7 cellular contexts compared by ENCODE assay signal in the genomic region with DNA sequence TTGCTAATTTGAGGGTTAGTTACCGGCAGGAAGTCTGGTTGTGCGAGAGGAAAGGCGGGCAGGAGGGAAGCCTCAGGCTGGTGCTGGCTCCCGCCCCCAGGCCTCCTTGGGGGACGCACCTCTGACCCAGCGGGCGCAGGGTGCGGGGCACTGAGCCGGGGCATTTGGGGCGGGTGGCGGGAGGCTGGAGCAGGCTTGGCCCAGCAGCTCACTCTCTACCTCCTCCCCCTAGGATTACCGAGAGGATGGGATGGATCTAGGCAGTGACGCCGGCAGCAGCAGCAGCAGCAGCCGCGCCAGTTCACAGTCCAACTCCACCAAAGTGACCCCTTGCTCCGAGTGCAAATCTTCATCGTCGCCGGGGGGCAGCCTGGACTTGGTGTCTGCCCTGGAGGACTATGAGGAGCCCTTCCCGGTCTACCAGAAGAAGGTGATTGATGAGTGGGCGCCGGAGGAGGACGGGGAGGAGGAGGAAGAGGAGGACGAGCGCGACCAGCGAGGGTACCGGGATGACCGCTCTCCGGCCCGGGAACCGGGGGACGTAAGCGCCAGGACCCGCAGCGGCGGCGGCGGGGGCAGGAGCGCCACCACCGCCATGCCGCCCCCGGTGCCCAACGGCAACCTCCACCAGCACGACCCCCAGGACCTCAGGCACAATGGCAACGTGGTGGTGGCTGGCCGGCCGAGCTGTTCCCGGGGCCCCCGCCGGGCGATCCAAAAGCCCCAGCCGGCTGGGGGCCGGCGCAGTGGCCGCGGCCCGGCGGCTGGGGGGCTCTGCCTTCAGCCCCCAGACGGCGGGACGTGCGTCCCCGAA.
DNase-seq lines count a peak whose midpoint lies in the region; ATAC-seq and TF ChIP-seq lines count a peak whose summit lies in the region.

No MANE protein-coding gene starts in this region.

- no peak for TF ChIP-seq CTCF in GM10248 (IDR thresholded peaks at IDR 0.05; ENCODE audit: control extremely low read depth, extremely low read depth, low read depth, missing control alignments)
- TF ChIP-seq CTCF in HFF-Myc (IDR thresholded peaks at IDR 0.05; ENCODE audit: low read depth, low read length, missing control alignments): no peak
- TF ChIP-seq CTCF in colonic mucosa (IDR thresholded peaks at IDR 0.05): no peak

- peak; percentile 31 for ATAC-seq in stimulated activated effector memory CD8-positive, alpha-beta T cell treated with anti-CD3 and anti-CD28 coated beads, Interleukin-12 subunit alpha, Interleukin-12 subunit beta, amount 100 ng/mL, for 72 hours

- peaks cover 17% of the 10 kb centered on the region for H3K4me1 Mint-ChIP-seq in stimulated activated effector memory CD8-positive, alpha-beta T cell treated with anti-CD3 and anti-CD28 coated beads, Interleukin-12 subunit alpha, Interleukin-12 subunit beta, amount 100 ng/mL, for 72 hours

- no peaks in the 10 kb centered on the region for H3K9me3 ChIP-seq in colonic mucosa

- peak overlapping the region; percentile 72 to 88 for H3K9ac ChIP-seq in colonic mucosa (ENCODE audit: low read depth in 2 of 2, low read length in 2 of 2)

- no peaks in the 10 kb centered on the region for H3K36me3 Mint-ChIP-seq in stimulated activated effector memory CD8-positive, alpha-beta T cell treated with anti-CD3 and anti-CD28 coated beads, Interleukin-12 subunit alpha, Interleukin-12 subunit beta, amount 100 ng/mL, for 72 hours

- DNase-seq in GM10248 (ENCODE audit: extremely low spot score): peak; percentile 40
- no peak for DNase-seq in HFF-Myc (ENCODE audit: extremely low read depth, low read depth)
- peak; percentile 81 for DNase-seq in RPMI7951 (ENCODE audit: low read depth)
- peak; percentile 55 for DNase-seq in colonic mucosa
- peak; percentile 88 for DNase-seq in kidney glomerular epithelial cell (lab: John Stamatoyannopoulos, UW)
- no peak for DNase-seq in stimulated activated effector memory CD8-positive, alpha-beta T cell treated with anti-CD3 and anti-CD28 coated beads, Interleukin-12 subunit alpha, Interleukin-12 subunit beta, amount 100 ng/mL, for 72 hours (ENCODE audit: low spot score in 2 of 2)
- no peak for DNase-seq in NCI-H187 (lab: John Stamatoyannopoulos, UW)

- peak overlapping the region; percentile 65 for H3K4me3 Mint-ChIP-seq in stimulated activated effector memory CD8-positive, alpha-beta T cell treated with anti-CD3 and anti-CD28 coated beads, Interleukin-12 subunit alpha, Interleukin-12 subunit beta, amount 100 ng/mL, for 72 hours

- no peaks in the 10 kb centered on the region for H3K36me3 ChIP-seq in colonic mucosa

- no peak overlapping the region for H3K27ac Mint-ChIP-seq in stimulated activated effector memory CD8-positive, alpha-beta T cell treated with anti-CD3 and anti-CD28 coated beads, Interleukin-12 subunit alpha, Interleukin-12 subunit beta, amount 100 ng/mL, for 72 hours

- H3K27me3 ChIP-seq in colonic mucosa: peaks cover 7% of the 10 kb centered on the region

- CTCF ChIA-PET in GM10248 (lab: Yijun Ruan, JAX): no interaction called here

- no peaks in the 10 kb centered on the region for H3K9me3 Mint-ChIP-seq in stimulated activated effector memory CD8-positive, alpha-beta T cell treated with anti-CD3 and anti-CD28 coated beads, Interleukin-12 subunit alpha, Interleukin-12 subunit beta, amount 100 ng/mL, for 72 hours

- POLR2A ChIA-PET in GM10248 (lab: Yijun Ruan, JAX): no interaction called here

- H3K4me3 ChIP-seq in HFF-Myc (replicated peaks; ENCODE audit: low read depth, low read length) (peak overlapping the region; percentile 80), colonic mucosa (peak overlapping the region; percentile 55)

- intact Hi-C loops in colonic mucosa (cut with DNase I): loop anchor here (5.0 kb wide), 1 partner anchor 38 kb away; no protein-coding TSS in a partner anchor

- H3K27ac ChIP-seq in colonic mucosa: peak overlapping the region; percentile 88

- H3K4me1 ChIP-seq in colonic mucosa: peaks cover 4% of the 10 kb centered on the region

Comparison
In these comparisons a context has a peak if more than half of its experiments do, and no peak if none do; other contexts are left out.
1. DNase-seq: peak in GM10248 (single experiment), RPMI7951 (single experiment), colonic mucosa (single experiment) and kidney glomerular epithelial cell (single experiment); none in HFF-Myc (single experiment), stimulated activated effector memory CD8-positive, alpha-beta T cell treated with anti-CD3 and anti-CD28 coated beads, Interleukin-12 subunit alpha, Interleukin-12 subunit beta, amount 100 ng/mL, for 72 hours (0 of 2) and NCI-H187 (0 of 2).